22 cellular contexts compared by ENCODE assay signal in genomic region chr15:39888809-39889208, GRCh38. TPM values are rescaled to one million over a fixed set of nuclear protein-coding genes. Genes with fewer than 3 reads are reported as not detected.
DNase-seq lines count a peak whose midpoint lies in the region; ATAC-seq and TF ChIP-seq lines count a peak whose summit lies in the region.
"Had no signal": no experiment of that assay in that cellular context is flagged by ENCODE, and none has a peak within 500 bp of the region (broad histone marks: within the 10 kb centered on the region; RNA-seq: fewer than 3 reads in every experiment).

No MANE protein-coding gene starts in this region.

- ATAC-seq in GM23338 (no peak), HG02610 (IDR thresholded peaks at IDR 0.05; ENCODE audit: unreplicated experiment) (no peak)
- no peak for ATAC-seq in stimulated activated effector memory CD8-positive, alpha-beta T cell treated with anti-CD3 and anti-CD28 coated beads, Interleukin-12 subunit alpha, Interleukin-12 subunit beta, amount 100 ng/mL, for 72 hours
- ATAC-seq: naive thymus-derived CD8-positive, alpha-beta T cell had no signal

- H3K9ac ChIP-seq in neural progenitor cell: no peak overlapping the region

- H3K36me3 Mint-ChIP-seq in GM23338 (ENCODE audit: low read depth) (peaks cover 57% of the 10 kb centered on the region), neural progenitor cell (no peaks in the 10 kb centered on the region)
- H3K36me3 Mint-ChIP-seq in stimulated activated effector memory CD8-positive, alpha-beta T cell treated with anti-CD3 and anti-CD28 coated beads, Interleukin-12 subunit alpha, Interleukin-12 subunit beta, amount 100 ng/mL, for 72 hours: no peaks in the 10 kb centered on the region
- no peaks in the 10 kb centered on the region for H3K36me3 Mint-ChIP-seq in CD4-positive, alpha-beta memory T cell
- H3K36me3 Mint-ChIP-seq: IgD-negative memory B cell; immature natural killer cell; naive thymus-derived CD8-positive, alpha-beta T cell had no signal

- TF ChIP-seq CTCF in GM23338 (conservative IDR thresholded peaks at IDR 0.05; ENCODE audit: low read depth in 2 of 2) (peak in 1 of 2 experiments; percentile 23; a peak in 1 of 4 replicates), epithelial cell of esophagus (IDR thresholded peaks at IDR 0.05; ENCODE audit: insufficient read depth, low read depth, low read length, missing control alignments) (no peak), neural progenitor cell (IDR thresholded peaks at IDR 0.05) (no peak), right atrium auricular region (IDR thresholded peaks at IDR 0.05) (no peak)

- DNase-seq in GM23338 (ENCODE audit: low spot score) (peak; percentile 45), NCI-H226 (peak; percentile 20), epithelial cell of esophagus (ENCODE audit: low read depth) (peak; percentile 20), neural progenitor cell (ENCODE audit: low spot score) (no peak), right atrium auricular region (ENCODE audit: low spot score) (no peak)
- no peak for DNase-seq in stimulated activated effector memory CD8-positive, alpha-beta T cell treated with anti-CD3 and anti-CD28 coated beads, Interleukin-12 subunit alpha, Interleukin-12 subunit beta, amount 100 ng/mL, for 72 hours (ENCODE audit: low spot score in 2 of 2)
- DNase-seq in CD4-positive, alpha-beta memory T cell: no peak
- DNase-seq: activated CD8-positive, alpha-beta memory T cell treated with anti-CD3 and anti-CD28 coated beads for 24 hours; AML-193; brain microvascular endothelial cell; GDM1; immature natural killer cell; naive thymus-derived CD8-positive, alpha-beta T cell; NCI-H1417 treated with DMSO at 0.1 percent for 48 hours; NCI-H2171 treated with DMSO at 0.1 percent for 48 hours; posterior cingulate gyrus; stimulated activated CD4-positive, alpha-beta T cell treated with anti-CD3 and anti-CD28 coated beads, Interleukin-2, amount 100 ng/mL, for 48 hours had no signal

- H3K4me1 Mint-ChIP-seq in GM23338 (peaks cover 76% of the 10 kb centered on the region), neural progenitor cell (peaks cover 6% of the 10 kb centered on the region)
- H3K4me1 Mint-ChIP-seq in stimulated activated effector memory CD8-positive, alpha-beta T cell treated with anti-CD3 and anti-CD28 coated beads, Interleukin-12 subunit alpha, Interleukin-12 subunit beta, amount 100 ng/mL, for 72 hours: no peaks in the 10 kb centered on the region
- H3K4me1 Mint-ChIP-seq in CD4-positive, alpha-beta memory T cell: no peaks in the 10 kb centered on the region
- H3K4me1 Mint-ChIP-seq: IgD-negative memory B cell; immature natural killer cell; naive thymus-derived CD8-positive, alpha-beta T cell had no signal

- H3K4me3 Mint-ChIP-seq in GM23338 (peak overlapping the region; percentile 13; the same call in 2 of the 3 replicates), neural progenitor cell (no peak overlapping the region)
- no peak overlapping the region for H3K4me3 Mint-ChIP-seq in stimulated activated effector memory CD8-positive, alpha-beta T cell treated with anti-CD3 and anti-CD28 coated beads, Interleukin-12 subunit alpha, Interleukin-12 subunit beta, amount 100 ng/mL, for 72 hours
- H3K4me3 Mint-ChIP-seq in CD4-positive, alpha-beta memory T cell: no peak overlapping the region
- H3K4me3 Mint-ChIP-seq: activated T-helper 1 cell treated with anti-CD3 and anti-CD28 coated beads, Interleukin-12 subunit alpha, Interleukin-12 subunit beta, Interleukin-2, Interleukin-4 antibody, amounts not matched to agents 30 ng/mL and 10 ng/mL and 1 ng/mL, durations not matched to agents 14 hours and 24 hours and 36 hours; IgD-negative memory B cell; immature natural killer cell; naive thymus-derived CD8-positive, alpha-beta T cell; T-helper 2 cell treated with Interferon-gamma antibody and Interleukin-4, amounts not matched to agents 5 μg/mL and 100 μg/mL, for 36 hours had no signal

- H3K4me3 ChIP-seq in GM23338 (peak overlapping the region; percentile 10; the same call in 1 of the 2 replicates), epithelial cell of esophagus (ENCODE audit: low read length) (no peak overlapping the region), neural progenitor cell (no peak overlapping the region), right atrium auricular region (no peak overlapping the region)
- no peak overlapping the region for H3K4me3 ChIP-seq in CD4-positive, alpha-beta memory T cell (ENCODE audit: low read length in 2 of 2)
- H3K4me3 ChIP-seq: SJSA1 had no signal

- H3K27me3 Mint-ChIP-seq in GM23338 (ENCODE audit: insufficient read depth, low read depth, poor library complexity) (peaks cover 18% of the 10 kb centered on the region), neural progenitor cell (ENCODE audit: insufficient read depth, low read depth) (peaks cover 2% of the 10 kb centered on the region)
- peaks cover 4 to 7% of the 10 kb centered on the region in 2 donors for H3K27me3 Mint-ChIP-seq in CD4-positive, alpha-beta memory T cell

- H3K9me3 ChIP-seq in neural progenitor cell (ENCODE audit: low read depth) (no peaks in the 10 kb centered on the region), right atrium auricular region (no peaks in the 10 kb centered on the region)
- no peaks in the 10 kb centered on the region for H3K9me3 ChIP-seq in CD4-positive, alpha-beta memory T cell (ENCODE audit: control insufficient read depth in 1 of 2, low read length in 2 of 2)
- H3K9me3 ChIP-seq: SJSA1 had no signal

- H3K27me3 ChIP-seq in GM23338 (ENCODE audit: insufficient read depth) (no peaks in the 10 kb centered on the region), neural progenitor cell (no peaks in the 10 kb centered on the region), right atrium auricular region (no peaks in the 10 kb centered on the region)
- H3K27me3 ChIP-seq in CD4-positive, alpha-beta memory T cell (ENCODE audit: insufficient read depth, low read length): peaks cover 11% of the 10 kb centered on the region
- H3K27me3 ChIP-seq: brain microvascular endothelial cell, SJSA1 had no signal

- intact Hi-C loops in CD4-positive, alpha-beta memory T cell (cut with micrococcal nuclease): loop anchor here (10.0 kb wide), 1 partner anchor 386 kb away; no protein-coding TSS in a partner anchor

- H2AFZ ChIP-seq in GM23338 (no peak overlapping the region), neural progenitor cell (replicated peaks) (no peak overlapping the region)

- H3K9me3 Mint-ChIP-seq in GM23338: peaks cover 4% of the 10 kb centered on the region; the same call in 1 of the 3 replicates
- no peaks in the 10 kb centered on the region for H3K9me3 Mint-ChIP-seq in neural progenitor cell
- no peaks in the 10 kb centered on the region for H3K9me3 Mint-ChIP-seq in stimulated activated effector memory CD8-positive, alpha-beta T cell treated with anti-CD3 and anti-CD28 coated beads, Interleukin-12 subunit alpha, Interleukin-12 subunit beta, amount 100 ng/mL, for 72 hours
- H3K9me3 Mint-ChIP-seq in CD4-positive, alpha-beta memory T cell: peaks cover 0 to 3% (median 0%) of the 10 kb centered on the region in 8 donors
- H3K9me3 Mint-ChIP-seq: activated T-helper 1 cell treated with anti-CD3 and anti-CD28 coated beads, Interleukin-12 subunit alpha, Interleukin-12 subunit beta, Interleukin-2, Interleukin-4 antibody, amounts not matched to agents 30 ng/mL and 10 ng/mL and 1 ng/mL, durations not matched to agents 14 hours and 24 hours and 36 hours; IgD-negative memory B cell; immature natural killer cell; naive thymus-derived CD8-positive, alpha-beta T cell; T-helper 2 cell treated with Interferon-gamma antibody and Interleukin-4, amounts not matched to agents 5 μg/mL and 100 μg/mL, for 36 hours had no signal

- H3K9me2 ChIP-seq in GM23338 (ENCODE audit: insufficient read depth): no peaks in the 10 kb centered on the region

- H3K27ac Mint-ChIP-seq in GM23338 (peak overlapping the region; percentile 99), neural progenitor cell (no peak overlapping the region)
- no peak overlapping the region for H3K27ac Mint-ChIP-seq in stimulated activated effector memory CD8-positive, alpha-beta T cell treated with anti-CD3 and anti-CD28 coated beads, Interleukin-12 subunit alpha, Interleukin-12 subunit beta, amount 100 ng/mL, for 72 hours
- H3K27ac Mint-ChIP-seq in CD4-positive, alpha-beta memory T cell: no peak overlapping the region
- H3K27ac Mint-ChIP-seq: activated T-helper 1 cell treated with anti-CD3 and anti-CD28 coated beads, Interleukin-12 subunit alpha, Interleukin-12 subunit beta, Interleukin-2, Interleukin-4 antibody, amounts not matched to agents 30 ng/mL and 10 ng/mL and 1 ng/mL, durations not matched to agents 14 hours and 24 hours and 36 hours; IgD-negative memory B cell; immature natural killer cell; naive thymus-derived CD8-positive, alpha-beta T cell; T-helper 2 cell treated with Interferon-gamma antibody and Interleukin-4, amounts not matched to agents 5 μg/mL and 100 μg/mL, for 36 hours had no signal

- CTCF ChIA-PET in CD4-positive, alpha-beta memory T cell (lab: Charles Lee; ENCODE audit: partially characterized antibody): no interaction called here

- H3F3A ChIP-seq in GM23338 (replicated peaks; ENCODE audit: low read depth): peaks cover 20% of the 10 kb centered on the region; the same call in 1 of the 2 replicates
- peaks cover 27% of the 10 kb centered on the region for H3F3A ChIP-seq in neural progenitor cell (ENCODE audit: low read depth)

- H3K27ac ChIP-seq in GM23338 (ENCODE audit: low read depth): peak overlapping the region; percentile 98
- no peak overlapping the region for H3K27ac ChIP-seq in neural progenitor cell
- no peak overlapping the region for H3K27ac ChIP-seq in right atrium auricular region
- H3K27ac ChIP-seq in CD4-positive, alpha-beta memory T cell (ENCODE audit: low read depth, low read length): no peak overlapping the region
- H3K27ac ChIP-seq: brain microvascular endothelial cell had no signal

- H3K4me1 ChIP-seq in GM23338 (ENCODE audit: insufficient read depth) (peaks cover 73% of the 10 kb centered on the region), neural progenitor cell (peaks cover 47% of the 10 kb centered on the region), right atrium auricular region (no peaks in the 10 kb centered on the region)
- no peaks in the 10 kb centered on the region for H3K4me1 ChIP-seq in CD4-positive, alpha-beta memory T cell (ENCODE audit: insufficient read depth, low read length)

- H3K36me3 ChIP-seq in GM23338 (ENCODE audit: insufficient read depth) (no peaks in the 10 kb centered on the region), neural progenitor cell (no peaks in the 10 kb centered on the region), right atrium auricular region (no peaks in the 10 kb centered on the region)
- no peaks in the 10 kb centered on the region for H3K36me3 ChIP-seq in CD4-positive, alpha-beta memory T cell (ENCODE audit: insufficient read depth, low read length)
- H3K36me3 ChIP-seq: brain microvascular endothelial cell had no signal

- H3K4me2 ChIP-seq in GM23338 (peak overlapping the region; percentile 25), neural progenitor cell (peak overlapping the region; percentile 27)

- POLR2A ChIA-PET in CD4-positive, alpha-beta memory T cell (lab: Charles Lee; ENCODE audit: partially characterized antibody): interaction anchor here (0.8 kb wide), 1 partner anchor 10 kb away, joined by 3 read pairs; no protein-coding TSS in a partner anchor

- peaks cover 56% of the 10 kb centered on the region for H3K79me2 ChIP-seq in GM23338 (replicated peaks; ENCODE audit: insufficient read depth)
- peaks cover 46% of the 10 kb centered on the region for H3K79me2 ChIP-seq in neural progenitor cell (ENCODE audit: low read depth)

- H4K20me1 ChIP-seq in GM23338 (replicated peaks; ENCODE audit: insufficient read depth) (no peaks in the 10 kb centered on the region), neural progenitor cell (ENCODE audit: low read depth) (no peaks in the 10 kb centered on the region)

RNA-seq across cellular contexts. Expression of gene GPR176, which starts 31.3 kb away (rescaled TPM):
- total RNA-seq in GM23338 (2014; rRNA removed; shearing (Covaris generic)): 226 and 248 TPM in 2 replicates
- 60.0 and 62.9 TPM in 2 replicates for polyA plus RNA-seq in GM23338 (2016; fragmentation: Nextera tagmentation; extraction: Ambion mirVana)
- 20.6 and 36.4 TPM in 2 replicates for total RNA-seq in neural progenitor cell (ENCODE audit: low replicate concordance)
- total RNA-seq in right atrium auricular region: 1 to 10 TPM; 4.3 to 6.7 TPM
- total RNA-seq in CD4-positive, alpha-beta memory T cell: not detected
- polyA plus RNA-seq in CD4-positive, alpha-beta memory T cell: not detected
- total RNA-seq: naive thymus-derived CD8-positive, alpha-beta T cell had no signal
- polyA plus RNA-seq: naive thymus-derived CD8-positive, alpha-beta T cell had no signal

RNA-seq across cellular contexts. Expression of gene EIF2AK4, which starts 45.1 kb away (rescaled TPM):
- total RNA-seq in GM23338 (2014; rRNA removed; shearing (Covaris generic)): 149 and 164 TPM in 2 replicates
- 456 and 490 TPM in 2 replicates for polyA plus RNA-seq in GM23338 (2016; fragmentation: Nextera tagmentation; extraction: Ambion mirVana)
- total RNA-seq in neural progenitor cell (ENCODE audit: low replicate concordance) (55.9 and 62.9 TPM in 2 replicates), right atrium auricular region (10 to 100 TPM; 27.8 to 28.1 TPM)
- total RNA-seq in CD4-positive, alpha-beta memory T cell: 10 to 100 TPM; 13.4 to 13.8 TPM
- polyA plus RNA-seq in CD4-positive, alpha-beta memory T cell: 10 to 100 TPM; 18.5 to 21.5 TPM

Comparison
In these comparisons a context has a peak if more than half of its experiments do, and no peak if none do; other contexts are left out.
1. DNase-seq: peak in GM23338 (single experiment), NCI-H226 (single experiment) and epithelial cell of esophagus (single experiment); none in neural progenitor cell (single experiment), right atrium auricular region (single experiment), stimulated activated effector memory CD8-positive, alpha-beta T cell treated with anti-CD3 and anti-CD28 coated beads, Interleukin-12 subunit alpha, Interleukin-12 subunit beta, amount 100 ng/mL, for 72 hours (0 of 2) and CD4-positive, alpha-beta memory T cell (0 of 5).